Comparison of ENCODE assay signal across 8 cellular contexts in genomic region chr7:26864309-26865093, GRCh38. TPM values are rescaled to one million over a fixed set of nuclear protein-coding genes. Genes with fewer than 3 reads are reported as not detected.
A peak's percentile ranks its signal among the peaks of the same experiment; 100 is the strongest.
DNase-seq lines count a peak whose midpoint lies in the region; ATAC-seq, FAIRE-seq and TF ChIP-seq lines count a peak whose summit lies in the region.

Gene SKAP2, minus strand, starts transcription at chr7:26864590. Its CDS starts 161 bp downstream, at chr7:26864429.

- TF ChIP-seq POLR2A in H1 (IDR thresholded peaks at IDR 0.05; ENCODE audit: control extremely low read depth in 1 of 2, low read depth in 2 of 2, low read length in 2 of 2): peak; percentile 82 to 94

- H3K27me3 ChIP-seq in CD4-positive, alpha-beta T cell (ENCODE audit: control insufficient read depth, insufficient read depth, low read length): peaks cover 3% of the 10 kb centered on the region
- H3K27me3 ChIP-seq in H1 (replicated peaks in 1 of 4; ENCODE audit: control insufficient read depth in 3 of 4, extremely low read depth in 1 of 4, insufficient read depth in 3 of 4, low read length in 3 of 4): peaks cover 0 to 10% (median 1%) of the 10 kb centered on the region in 4 experiments; a peak in 4 of 7 replicates

- 0 out of 2 replicates have a peak within 1 kb of the TSS, but pooled peaks have one; percentile 16 for H2BK20ac ChIP-seq in H1 (ENCODE audit: low read length)

- H3K9ac ChIP-seq in H1 (replicated peaks in 1 of 4; ENCODE audit: extremely low read depth in 1 of 4, low read depth in 3 of 4, low read length in 3 of 4): peak within 1 kb of the TSS in 3 of 4 experiments; percentile 76 to 98 (median 81); a peak in 6 of 7 replicates

- H4K91ac ChIP-seq in H1 (replicated peaks; ENCODE audit: insufficient read length, low read length): peak within 1 kb of the TSS; percentile 83

- no peaks in the 10 kb centered on the region for H4K20me1 ChIP-seq in H1 (replicated peaks in 1 of 2; ENCODE audit: control insufficient read depth in 1 of 2, insufficient read depth in 2 of 2, low read length in 2 of 2)

- H4K8ac ChIP-seq in H1 (ENCODE audit: extremely low read depth, insufficient read depth, low read length): peak within 1 kb of the TSS; percentile 20; the same call in 1 of the 2 replicates

- TF ChIP-seq EP300 in H1 (IDR thresholded peaks at IDR 0.05; ENCODE audit: borderline replicate concordance in 1 of 2, low read depth in 2 of 2, low read length in 2 of 2): peak in 1 of 2 experiments; percentile 45; a peak in 1 of 3 replicates

- H2AFZ ChIP-seq in H1 (ENCODE audit: low read length): peak within 1 kb of the TSS; percentile 100

- peaks cover 75% of the 10 kb centered on the region for H3K27me3 Mint-ChIP-seq in CD4-positive, alpha-beta T cell
- peaks cover 25% of the 10 kb centered on the region for H3K27me3 Mint-ChIP-seq in activated CD8-positive, alpha-beta memory T cell treated with anti-CD3 and anti-CD28 coated beads, Interleukin-2, amount 10 ng/mL, durations not matched to agents 7 days and 5 days
- H3K27me3 Mint-ChIP-seq in memory B cell: no peaks in the 10 kb centered on the region

- H2AK5ac ChIP-seq in H1 (ENCODE audit: low read depth, low read length): no peak within 1 kb of the TSS

- H2BK12ac ChIP-seq in H1 (ENCODE audit: low read depth, low read length): peak within 1 kb of the TSS; percentile 69; the same call in 1 of the 2 replicates

- 2% methylated on average over 41 of the region's 52 CpGs; no CpG with 5 or more reads in 1 of the 2 experiments for WGBS in H1 (ENCODE audit: extremely low coverage in 1 of 2, insufficient coverage in 1 of 2, insufficient read length in 1 of 2, insufficient replicate concordance in 2 of 2, low coverage in 1 of 2, low lambda C conversion rate in 2 of 2, missing lambda C conversion rate in 1 of 2), 2 experiments

- peak within 1 kb of the TSS; percentile 63 to 73 (median 68) for H3K4me3 ChIP-seq in H1 (ENCODE audit: extremely low read depth in 1 of 4, insufficient read depth in 2 of 4, low read depth in 3 of 4, low read length in 4 of 4)

- no peak within 1 kb of the TSS for H3K4ac ChIP-seq in H1 (replicated peaks; ENCODE audit: insufficient read length, low read depth, low read length)

- H4K5ac ChIP-seq in H1 (ENCODE audit: insufficient read length, low read depth, low read length): peak within 1 kb of the TSS; percentile 88

- no peak for TF ChIP-seq CTCF in CD4-positive, alpha-beta T cell (IDR thresholded peaks at IDR 0.05)
- TF ChIP-seq CTCF in H1 (IDR thresholded peaks at IDR 0.05; ENCODE audit: control extremely low read depth in 1 of 3, insufficient read depth in 1 of 3, low read depth in 1 of 3, low read length in 3 of 3): no peak

- intact Hi-C loops in CD4-positive, alpha-beta T cell (cut with DNase I, micrococcal nuclease): loop anchor here in 1 of 2 experiments (10.0 kb wide), 2 partner anchors 230 to 1000 kb away; partner anchors contain the start of gene HOXA1

- peak within 1 kb of the TSS; percentile 99 for H3K4me2 ChIP-seq in H1 (ENCODE audit: insufficient read depth in 1 of 2, low read depth in 2 of 2, low read length in 2 of 2)

- H3K36me3 Mint-ChIP-seq in CD4-positive, alpha-beta T cell (ENCODE audit: low read depth): peaks cover 4% of the 10 kb centered on the region
- peaks cover 7% of the 10 kb centered on the region for H3K36me3 Mint-ChIP-seq in activated CD8-positive, alpha-beta memory T cell treated with anti-CD3 and anti-CD28 coated beads, Interleukin-2, amount 10 ng/mL, durations not matched to agents 7 days and 5 days
- H3K36me3 Mint-ChIP-seq in memory B cell: peaks cover 2% of the 10 kb centered on the region

- peak within 1 kb of the TSS; percentile 97; the same call in 1 of the 2 replicates for H3K18ac ChIP-seq in H1 (ENCODE audit: extremely low read depth, low read length)

- H3K79me1 ChIP-seq in H1 (ENCODE audit: low read depth, low read length): no peaks in the 10 kb centered on the region

- H3K4me1 Mint-ChIP-seq in CD4-positive, alpha-beta T cell (ENCODE audit: low read depth): peaks cover 23% of the 10 kb centered on the region
- H3K4me1 Mint-ChIP-seq in activated CD8-positive, alpha-beta memory T cell treated with anti-CD3 and anti-CD28 coated beads, Interleukin-2, amount 10 ng/mL, durations not matched to agents 7 days and 5 days: peaks cover 19% of the 10 kb centered on the region
- H3K4me1 Mint-ChIP-seq in memory B cell: peaks cover 16% of the 10 kb centered on the region

- peaks cover 9% of the 10 kb centered on the region for H3K23me2 ChIP-seq in H1 (ENCODE audit: low read depth, low read length)

- peak within 1 kb of the TSS; percentile 92 for H2BK120ac ChIP-seq in H1 (replicated peaks; ENCODE audit: low read depth, low read length)

- peaks cover 0 to 4% (median 1%) of the 10 kb centered on the region in 4 experiments; a peak in 5 of 7 replicates for H3K4me1 ChIP-seq in H1 (replicated peaks in 1 of 4; ENCODE audit: control insufficient read depth in 3 of 4, insufficient read depth in 4 of 4, low read length in 3 of 4)

- peak; percentile 52 to 74 (median 66) for DNase-seq in CD4-positive, alpha-beta T cell
- DNase-seq in NOMO-1 treated with DMSO at 0.1 percent for 48 hours (lab: John Stamatoyannopoulos, UW; ENCODE audit: unreplicated experiment) (peak; percentile 96), H1 (ENCODE audit: low read depth in 1 of 2, low spot score in 2 of 2) (peak; percentile 95 to 97), memory B cell (ENCODE audit: low spot score in 2 of 2) (peak; percentile 88 to 91)
- DNase-seq in activated CD8-positive, alpha-beta memory T cell treated with anti-CD3 and anti-CD28 coated beads, Interleukin-2, amount 10 ng/mL, durations not matched to agents 7 days and 5 days: peak; percentile 96
- DNase-seq in stimulated activated CD8-positive, alpha-beta memory T cell treated with anti-CD3 and anti-CD28 coated beads, Interleukin-12 subunit alpha, Interleukin-12 subunit beta, amount 100 ng/mL, for 24 hours (ENCODE audit: extremely low read depth): peak; percentile 69

- CTCF ChIA-PET in CD4-positive, alpha-beta T cell (lab: Charles Lee): no interaction called here
- CTCF ChIA-PET in activated CD8-positive, alpha-beta memory T cell treated with anti-CD3 and anti-CD28 coated beads, Interleukin-2, amount 10 ng/mL, durations not matched to agents 7 days and 5 days (lab: Charles Lee): no interaction called here
- CTCF ChIA-PET in H1 (lab: Charles Lee; ENCODE audit: partially characterized antibody): no interaction called here

- peak within 1 kb of the TSS; percentile 43 for H3K27ac ChIP-seq in CD4-positive, alpha-beta T cell (ENCODE audit: low read depth, low read length)
- H3K27ac ChIP-seq in H1 (ENCODE audit: low read depth, low read length): peak within 1 kb of the TSS; percentile 90

- H3K79me2 ChIP-seq in H1 (ENCODE audit: control insufficient read depth in 1 of 2, insufficient read depth in 2 of 2, low read length in 2 of 2): no peaks in the 10 kb centered on the region

- H3K36me3 ChIP-seq in H1 (ENCODE audit: control insufficient read depth in 2 of 4, insufficient read depth in 4 of 4, low read length in 3 of 4): no peaks in the 10 kb centered on the region

- POLR2A ChIA-PET in CD4-positive, alpha-beta T cell (lab: Charles Lee): no interaction called here
- POLR2A ChIA-PET in H1 (lab: Charles Lee; ENCODE audit: partially characterized antibody): no interaction called here

- peak within 1 kb of the TSS; percentile 96; the same call in 1 of the 2 replicates for H2BK5ac ChIP-seq in H1 (ENCODE audit: low read depth, low read length)

- no peak within 1 kb of the TSS for H3K14ac ChIP-seq in H1 (ENCODE audit: insufficient read length)

- no peak within 1 kb of the TSS for H3K23ac ChIP-seq in H1 (ENCODE audit: insufficient read length)

- H3K9me3 ChIP-seq in CD4-positive, alpha-beta T cell (ENCODE audit: control insufficient read depth, low read length): no peaks in the 10 kb centered on the region
- no peaks in the 10 kb centered on the region for H3K9me3 ChIP-seq in H1 (ENCODE audit: insufficient read depth in 2 of 2, low read depth in 1 of 2, low read length in 1 of 2)

- H3K9me3 Mint-ChIP-seq in CD4-positive, alpha-beta T cell: no peaks in the 10 kb centered on the region
- H3K9me3 Mint-ChIP-seq in activated CD8-positive, alpha-beta memory T cell treated with anti-CD3 and anti-CD28 coated beads, Interleukin-2, amount 10 ng/mL, durations not matched to agents 7 days and 5 days (ENCODE audit: low read depth): no peaks in the 10 kb centered on the region
- no peaks in the 10 kb centered on the region for H3K9me3 Mint-ChIP-seq in memory B cell

- ATAC-seq in CD4-positive, alpha-beta T cell (ENCODE audit: poor library complexity): peak; percentile 86
- ATAC-seq in GM19438 (IDR thresholded peaks at IDR 0.05; ENCODE audit: low read depth, unreplicated experiment): peak; percentile 95
- ATAC-seq in HG03575 (IDR thresholded peaks at IDR 0.05; ENCODE audit: extremely low read depth, insufficient number of reproducible peaks, low FRiP score, unreplicated experiment): peak; percentile 48
- peak; percentile 94 for ATAC-seq in activated CD8-positive, alpha-beta memory T cell treated with anti-CD3 and anti-CD28 coated beads, Interleukin-2, amount 10 ng/mL, durations not matched to agents 7 days and 5 days
- peak; percentile 85 for ATAC-seq in memory B cell (ENCODE audit: low read depth)

- no peak within 1 kb of the TSS for H2BK15ac ChIP-seq in H1 (ENCODE audit: low read length)

- peak; percentile 69 for FAIRE-seq in H1 (lab: Jason Lieb, UNC)

- peak within 1 kb of the TSS; percentile 91 for H3K4me3 Mint-ChIP-seq in CD4-positive, alpha-beta T cell
- H3K4me3 Mint-ChIP-seq in activated CD8-positive, alpha-beta memory T cell treated with anti-CD3 and anti-CD28 coated beads, Interleukin-2, amount 10 ng/mL, durations not matched to agents 7 days and 5 days: peak within 1 kb of the TSS; percentile 96
- peak within 1 kb of the TSS; percentile 99 for H3K4me3 Mint-ChIP-seq in memory B cell

- peak within 1 kb of the TSS; percentile 77 for H3K56ac ChIP-seq in H1 (replicated peaks; ENCODE audit: insufficient read length, low read depth, low read length)

- peak within 1 kb of the TSS; percentile 57 for H3K27ac Mint-ChIP-seq in CD4-positive, alpha-beta T cell
- H3K27ac Mint-ChIP-seq in activated CD8-positive, alpha-beta memory T cell treated with anti-CD3 and anti-CD28 coated beads, Interleukin-2, amount 10 ng/mL, durations not matched to agents 7 days and 5 days: peak within 1 kb of the TSS; percentile 95
- peak within 1 kb of the TSS; percentile 99 for H3K27ac Mint-ChIP-seq in memory B cell

- TF ChIP-seq RAD21 in H1 (IDR thresholded peaks at IDR 0.05 in 1 of 2, conservative IDR thresholded peaks at IDR 0.05 in 1 of 2; ENCODE audit: low read depth in 2 of 2, low read length in 2 of 2): no peak; a peak in 2 of 4 replicates

RNA-seq across cellular contexts. Expression of gene SKAP2, which starts in this region (rescaled TPM):
- total RNA-seq in CD4-positive, alpha-beta T cell: 1 to 10 TPM in 1 of 2 experiments, under 1 TPM in 1; 0.91 to 1.2 TPM
- 10 to 100 TPM; 18.6 to 21.3 TPM for total RNA-seq in activated CD8-positive, alpha-beta memory T cell treated with anti-CD3 and anti-CD28 coated beads, Interleukin-2, amount 10 ng/mL, durations not matched to agents 7 days and 5 days
- total RNA-seq in H1 (2021; fragmentation: NEBNext Ultra II Directional; extraction: Animal tissue kit (Norgen Biotek cat#: 25700)): 5.1 and 5.3 TPM in 2 replicates
- 0.25 and 0.53 TPM in 2 replicates for polyA plus RNA-seq in H1 (2011; rRNA removed)
- polyA plus RNA-seq in H1 (2011; cell fraction: cytosol; rRNA removed): 0.88 TPM
- 1.2 TPM for polyA plus RNA-seq in H1 (2011; cell fraction: nucleus; rRNA removed)
- polyA plus RNA-seq in H1 (2012, experiment 1 of 2): 1.2 to 2.4 TPM (median 1.6 TPM) in 4 replicates
- 0.41 TPM for polyA plus RNA-seq in H1 (2012, experiment 2 of 2)
- 5.3 TPM for polyA plus RNA-seq in H1 (2013, experiment 1 of 2)
- polyA plus RNA-seq in H1 (2013, experiment 2 of 2): 4.4 TPM
- 1.2 and 2.2 TPM in 2 replicates for polyA minus RNA-seq in H1 (2011; rRNA and poly(A)+ RNA removed)
- 5.7 TPM for polyA minus RNA-seq in H1 (2011; cell fraction: cytosol; rRNA and poly(A)+ RNA removed)
- polyA minus RNA-seq in H1 (2011; cell fraction: nucleus; rRNA and poly(A)+ RNA removed): 2.0 TPM

Comparison
In these comparisons a context has a peak if more than half of its experiments do, and no peak if none do; other contexts are left out.
1. Peak in every context shown above with its lines: DNase-seq, ATAC-seq, H3K4me3 ChIP-seq and H3K27ac ChIP-seq.